Comparison of ENCODE assay signal across 8 cellular contexts in genomic region chr7:5423844-5424688, GRCh38. TPM values are rescaled to one million over a fixed set of nuclear protein-coding genes. Genes with fewer than 3 reads are reported as not detected.
DNase-seq lines count a peak whose midpoint lies in the region; ATAC-seq lines count a peak whose summit lies in the region.

No MANE protein-coding gene starts in this region.

- ATAC-seq in HG03196 (IDR thresholded peaks at IDR 0.05; ENCODE audit: unreplicated experiment) (peak; percentile 37), GM19463 (IDR thresholded peaks at IDR 0.05; ENCODE audit: unreplicated experiment) (no peak)

- H3K4me1 ChIP-seq in CD8-positive, alpha-beta memory T cell (ENCODE audit: insufficient read depth, low read length): peaks cover 62% of the 10 kb centered on the region
- peaks cover 1 to 3% of the 10 kb centered on the region in 2 donors for H3K4me1 ChIP-seq in esophagus (ENCODE audit: control insufficient read depth in 2 of 2, insufficient read depth in 2 of 2, low read length in 1 of 2)
- H3K4me1 ChIP-seq in mesodermal cell (ENCODE audit: control insufficient read depth, insufficient read depth, low read length, poor library complexity, severe bottlenecking): peaks cover 4% of the 10 kb centered on the region

- peak in 4 of 5 donors; percentile 26 to 64 (median 42) for DNase-seq in CD8-positive, alpha-beta memory T cell
- peak; percentile 93 for DNase-seq in NCI-H510A (lab: John Stamatoyannopoulos, UW)
- DNase-seq in activated CD4-positive, alpha-beta T cell treated with anti-CD3 and anti-CD28 coated beads, Interleukin-2, amount 50 U/mL, for 48 hours: peak; percentile 46 to 60
- DNase-seq in substantia nigra (lab: John Stamatoyannopoulos, UW): peak; percentile 70 to 99 (median 92)

- H3K27me3 Mint-ChIP-seq in CD8-positive, alpha-beta memory T cell: peaks cover 48 to 63% of the 10 kb centered on the region in 2 donors

- peaks cover 0 to 5% (median 0%) of the 10 kb centered on the region in 5 donors for H3K9me3 Mint-ChIP-seq in CD8-positive, alpha-beta memory T cell

- peaks cover 34 to 77% (median 44%) of the 10 kb centered on the region in 3 donors for H3K4me1 Mint-ChIP-seq in CD8-positive, alpha-beta memory T cell

- POLR2A ChIA-PET in CD8-positive, alpha-beta memory T cell (lab: Charles Lee): interaction anchor here (1.0 to 3.4 kb wide), 2 partner anchors 27 kb away, joined by 3 to 16 read pairs; no protein-coding TSS in a partner anchor

- 0 to 1% methylated on average over 54 to 56 of the region's 56 CpGs for WGBS in esophagus, 2 donors
- WGBS in mesodermal cell (ENCODE audit: insufficient coverage in 2 of 2), 2 experiments: 0 to 1% methylated on average over 20 to 22 of the region's 56 CpGs

- H3K27me3 ChIP-seq in CD8-positive, alpha-beta memory T cell (ENCODE audit: insufficient read depth, low read length, poor library complexity, severe bottlenecking): peaks cover 66% of the 10 kb centered on the region
- no peaks in the 10 kb centered on the region for H3K27me3 ChIP-seq in esophagus (ENCODE audit: control insufficient read depth in 1 of 2, insufficient read depth in 2 of 2, low read length in 2 of 2)

- peak overlapping the region; percentile 76 to 89 (median 83) for H3K4me3 Mint-ChIP-seq in CD8-positive, alpha-beta memory T cell

- no peaks in the 10 kb centered on the region for H3K36me3 ChIP-seq in CD8-positive, alpha-beta memory T cell (ENCODE audit: insufficient read depth, low read length)
- H3K36me3 ChIP-seq in esophagus (ENCODE audit: control insufficient read depth in 2 of 2, insufficient read depth in 2 of 2, low read length in 1 of 2) (peaks cover 0 to 5% of the 10 kb centered on the region in 2 donors), mesodermal cell (ENCODE audit: control insufficient read depth, insufficient read depth, low read length) (peaks cover 18% of the 10 kb centered on the region)

- peak overlapping the region; percentile 85 for H3K27ac ChIP-seq in CD8-positive, alpha-beta memory T cell (ENCODE audit: low read depth, low read length)
- H3K27ac ChIP-seq in esophagus (ENCODE audit: low read depth in 2 of 2, low read length in 1 of 2): peak overlapping the region; percentile 99
- peak overlapping the region; percentile 99 for H3K27ac ChIP-seq in mesodermal cell (ENCODE audit: low read depth, low read length, severe bottlenecking)
- H3K27ac ChIP-seq in substantia nigra (ENCODE audit: low read depth, low read length, poor library complexity, severe bottlenecking): peak overlapping the region; percentile 100

- CTCF ChIA-PET in CD8-positive, alpha-beta memory T cell (lab: Charles Lee): interaction anchor here (0.6 to 2.3 kb wide), 4 partner anchors 13 to 110 kb away, joined by 3 to 10 read pairs (median 6); no protein-coding TSS in a partner anchor

- H3K4me3 ChIP-seq in CD8-positive, alpha-beta memory T cell (ENCODE audit: low read length): peak overlapping the region; percentile 37
- H3K4me3 ChIP-seq in esophagus (ENCODE audit: low read depth in 1 of 2, low read length in 2 of 2) (peak overlapping the region; percentile 72 to 88), mesodermal cell (ENCODE audit: extremely low read depth, insufficient read depth, low read length, poor library complexity, severe bottlenecking) (peak overlapping the region; percentile 92)

- no peaks in the 10 kb centered on the region for H3K36me3 Mint-ChIP-seq in CD8-positive, alpha-beta memory T cell

- no peaks in the 10 kb centered on the region for H3K9me3 ChIP-seq in CD8-positive, alpha-beta memory T cell (ENCODE audit: low read length)
- no peaks in the 10 kb centered on the region for H3K9me3 ChIP-seq in esophagus (ENCODE audit: control insufficient read depth in 2 of 2, insufficient read depth in 1 of 2, low read depth in 1 of 2, low read length in 1 of 2)
- no peaks in the 10 kb centered on the region for H3K9me3 ChIP-seq in mesodermal cell (ENCODE audit: control insufficient read depth, low read length)

- peak overlapping the region in 5 of 8 donors; percentile 38 to 83 (median 53) for H3K27ac Mint-ChIP-seq in CD8-positive, alpha-beta memory T cell

RNA-seq across cellular contexts. Expression of gene TNRC18, which starts 0.4 kb away (rescaled TPM):
- 10 to 100 TPM; 44.7 to 47.4 TPM for total RNA-seq in CD8-positive, alpha-beta memory T cell
- 2.1 TPM for polyA plus RNA-seq in CD8-positive, alpha-beta memory T cell
- 10 to 100 TPM; 18.0 to 34.0 TPM for polyA plus RNA-seq in esophagus
- 37.0 TPM for polyA plus RNA-seq in mesodermal cell (2013, experiment 1 of 2)
- polyA plus RNA-seq in mesodermal cell (2013, experiment 2 of 2): 35.2 TPM

Comparison
In these comparisons a context has a peak if more than half of its experiments do, and no peak if none do; other contexts are left out.
1. DNase-seq: peak in every context shown above with its lines; median percentile 93 in NCI-H510A; 92 in substantia nigra; 53 in activated CD4-positive, alpha-beta T cell treated with anti-CD3 and anti-CD28 coated beads, Interleukin-2, amount 50 U/mL, for 48 hours; 42 in CD8-positive, alpha-beta memory T cell.
2. H3K4me3 ChIP-seq: peak in every context shown above with its lines; median percentile 92 in mesodermal cell; 80 in esophagus; 37 in CD8-positive, alpha-beta memory T cell.